Comparison of ENCODE assay signal across 17 cellular contexts in genomic region chr18:22224339-22224738, GRCh38. TPM values are rescaled to one million over a fixed set of nuclear protein-coding genes. Genes with fewer than 3 reads are reported as not detected.
"Had no signal": no experiment of that assay in that cellular context is flagged by ENCODE, and none has a peak within 500 bp of the region (broad histone marks: within the 10 kb centered on the region; RNA-seq: fewer than 3 reads in every experiment).

No MANE protein-coding gene starts in this region.

- H3K4me3 Mint-ChIP-seq: activated naive CD4-positive, alpha-beta T cell treated with anti-CD3 and anti-CD28 coated beads, Interleukin-2, amount 50 U/mL, for 24 hours; dendritic cell treated with granulocyte-macrophage colony-stimulating factor and Interleukin-4, amounts not matched to agents 40 ng/mL and 50 ng/mL, for 4 days had no signal

- H3K27ac Mint-ChIP-seq: activated naive CD4-positive, alpha-beta T cell treated with anti-CD3 and anti-CD28 coated beads, Interleukin-2, amount 50 U/mL, for 24 hours; dendritic cell treated with granulocyte-macrophage colony-stimulating factor and Interleukin-4, amounts not matched to agents 40 ng/mL and 50 ng/mL, for 4 days; progenitor cell of endocrine pancreas had no signal

- H3K27ac ChIP-seq: ascending aorta, right atrium auricular region, stomach, upper lobe of left lung, WERI-Rb-1 had no signal

- H3K36me3 Mint-ChIP-seq: activated naive CD4-positive, alpha-beta T cell treated with anti-CD3 and anti-CD28 coated beads, Interleukin-2, amount 50 U/mL, for 24 hours had no signal

- H3K36me3 ChIP-seq: ascending aorta, right atrium auricular region, stomach, upper lobe of left lung, WERI-Rb-1 had no signal

- H3K27me3 ChIP-seq: ascending aorta, right atrium auricular region, stomach, upper lobe of left lung had no signal

- ATAC-seq: left lobe of liver had no signal

- H3K9me3 Mint-ChIP-seq: dendritic cell treated with granulocyte-macrophage colony-stimulating factor and Interleukin-4, amounts not matched to agents 40 ng/mL and 50 ng/mL, for 4 days had no signal

- H3K4me1 Mint-ChIP-seq: activated naive CD4-positive, alpha-beta T cell treated with anti-CD3 and anti-CD28 coated beads, Interleukin-2, amount 50 U/mL, for 24 hours had no signal

- H3K4me3 ChIP-seq: ascending aorta, lung, right atrium auricular region, stomach, upper lobe of left lung had no signal

- H3K4me1 ChIP-seq: upper lobe of left lung had no signal

- H3K27me3 Mint-ChIP-seq: activated naive CD4-positive, alpha-beta T cell treated with anti-CD3 and anti-CD28 coated beads, Interleukin-2, amount 50 U/mL, for 24 hours had no signal

- DNase-seq: activated CD4-positive, alpha-beta T cell treated with anti-CD3 and anti-CD28 coated beads for 1 hour; activated CD4-positive, alpha-beta T cell treated with anti-CD3 and anti-CD28 coated beads, Interleukin-2, amount 50 U/mL, for 4 hours; effector CD8-positive, alpha-beta T cell; glutamatergic neuron; midbrain; occipital lobe; WERI-Rb-1 had no signal

- H3K9me3 ChIP-seq: ascending aorta, right atrium auricular region, stomach, upper lobe of left lung had no signal

RNA-seq across cellular contexts. Expression of gene GATA6, which starts 55.0 kb away (rescaled TPM):
- total RNA-seq: T-helper 2 cell treated with Interferon-gamma antibody and Interleukin-4, amounts not matched to agents 100 ng/mL and 5 ng/mL, for 36 hours had no signal
